1 cellular context compared by ENCODE assay signal in the genomic region with DNA sequence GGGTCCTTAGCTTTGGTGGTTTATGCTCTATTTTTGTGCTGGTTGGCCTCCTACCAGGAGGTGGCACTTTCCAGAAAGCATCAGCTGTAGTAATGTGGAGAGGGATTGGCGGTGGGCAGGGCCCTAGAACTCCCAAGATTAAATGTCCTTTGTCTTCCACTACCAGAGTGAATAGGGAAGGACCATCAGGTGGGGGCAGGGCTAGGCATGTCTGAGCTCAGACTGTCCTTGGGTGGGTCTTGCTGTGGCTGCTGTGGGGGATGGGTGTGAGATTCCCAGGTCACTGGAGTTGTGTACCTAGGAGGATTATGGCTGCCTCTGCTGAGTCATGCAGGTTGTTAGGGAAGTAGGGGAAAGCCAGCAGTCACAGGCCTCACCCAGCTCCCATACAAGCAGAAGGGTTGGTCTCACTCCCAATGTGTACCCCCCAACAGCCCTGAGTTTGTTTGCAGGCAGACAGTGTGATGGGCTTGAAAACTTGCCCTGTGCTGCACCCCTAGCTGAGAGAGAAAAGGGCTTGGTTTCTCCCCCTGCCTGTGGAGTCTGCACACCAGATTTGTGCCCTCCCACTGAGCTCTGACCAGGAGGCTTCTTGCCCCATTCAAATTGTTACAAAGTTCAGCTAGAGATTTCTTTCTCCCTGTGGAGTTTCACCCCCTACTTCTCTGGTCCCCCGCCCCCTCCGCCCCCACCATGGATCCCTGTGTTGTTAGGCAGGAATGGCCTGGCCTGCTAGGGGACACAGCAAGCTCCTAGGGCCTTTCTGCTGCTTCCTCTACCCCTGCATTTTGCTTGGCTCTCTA.
TF ChIP-seq lines count a peak whose summit lies in the region.

No MANE protein-coding gene starts in this region.

TF ChIP-seq in HEK293, 187 proteins besides CTCF, POLR2A, EP300 and RAD21:
- TF ChIP-seq ZIC2 (tag by site-specific recombination; IDR thresholded peaks at IDR 0.05) (peak; percentile 58), GLIS1 (tag by site-specific recombination; IDR thresholded peaks at IDR 0.05) (peak; percentile 64; the same call in 1 of the 2 replicates), KLF17 (tag by site-specific recombination; IDR thresholded peaks at IDR 0.05) (0 out of 2 replicates have a peak, but pooled peaks have one; percentile 43)
TF ChIP-seq in HEK293: peak in this region for 3; not testable (repeated sequence) for 184.
